ENCODE assay signal across 16 cellular contexts in genomic region chr6:138184230-138184629, GRCh38. TPM values are rescaled to one million over a fixed set of nuclear protein-coding genes. Genes with fewer than 3 reads are reported as not detected.
DNase-seq lines count a peak whose midpoint lies in the region; ATAC-seq and TF ChIP-seq lines count a peak whose summit lies in the region.
"Had no signal": no experiment of that assay in that cellular context is flagged by ENCODE, and none has a peak within 500 bp of the region (broad histone marks: within the 10 kb centered on the region; RNA-seq: fewer than 3 reads in every experiment).

No MANE protein-coding gene starts in this region.

- TF ChIP-seq POLR2A in esophagus muscularis mucosa (IDR thresholded peaks at IDR 0.05; ENCODE audit: low read depth) (no peak), stomach (IDR thresholded peaks at IDR 0.05) (no peak)

- H3K27ac ChIP-seq in 22Rv1 (peak overlapping the region; percentile 0; the same call in 1 of the 2 replicates), caudate nucleus (ENCODE audit: low read depth, low read length) (peak overlapping the region; percentile 82), esophagus muscularis mucosa (replicated peaks in 1 of 4) (no peak overlapping the region), substantia nigra (ENCODE audit: low read depth, low read length, poor library complexity, severe bottlenecking) (peak overlapping the region; percentile 96), stomach (no peak overlapping the region)
- H3K27ac ChIP-seq: BLaER1 treated with 17β-estradiol and CSF1 and Interleukin-3, amounts not matched to agents 10 nM and 100 nM had no signal

- TF ChIP-seq CTCF in 22Rv1 (IDR thresholded peaks at IDR 0.05) (no peak), esophagus muscularis mucosa (IDR thresholded peaks at IDR 0.05) (no peak), stomach (IDR thresholded peaks at IDR 0.05) (no peak)

- intact Hi-C loops in esophagus muscularis mucosa (cut with DNase I), result no loop called here
- intact Hi-C loops in stomach (cut with DNase I; ENCODE audit: low total_unique reads), result no loop called here

- DNase-seq in caudate nucleus (lab: John Stamatoyannopoulos, UW) (no peak), esophagus muscularis mucosa (ENCODE audit: extremely low spot score) (peak; percentile 42), substantia nigra (lab: John Stamatoyannopoulos, UW) (no peak), stomach (no peak)
- no peak for DNase-seq in activated CD4-positive, alpha-beta T cell treated with anti-CD3 and anti-CD28 coated beads for 1 hour
- DNase-seq: ACHN; CD4-positive, CD25-positive, alpha-beta regulatory T cell; DMS53; GF-D8; HCEC 1CT; HFFc6 had no signal

- H3K4me3 ChIP-seq in esophagus muscularis mucosa, result no peak overlapping the region
- H3K4me3 ChIP-seq in stomach, result no peak overlapping the region
- H3K4me3 ChIP-seq: BLaER1 treated with 17β-estradiol and CSF1 and Interleukin-3, amounts not matched to agents 10 nM and 100 nM had no signal

- no peaks in the 10 kb centered on the region for H3K27me3 ChIP-seq in esophagus muscularis mucosa
- no peaks in the 10 kb centered on the region for H3K27me3 ChIP-seq in stomach
- H3K27me3 ChIP-seq: BLaER1 treated with 17β-estradiol and CSF1 and Interleukin-3, amounts not matched to agents 10 nM and 100 nM had no signal

- H3K36me3 ChIP-seq in esophagus muscularis mucosa, result no peaks in the 10 kb centered on the region
- H3K36me3 ChIP-seq in stomach, result no peaks in the 10 kb centered on the region
- H3K36me3 ChIP-seq: BLaER1 treated with 17β-estradiol and CSF1 and Interleukin-3, amounts not matched to agents 10 nM and 100 nM had no signal

- no peak for ATAC-seq in HG02678 (IDR thresholded peaks at IDR 0.05; ENCODE audit: unreplicated experiment)

- H3K9me3 ChIP-seq in esophagus muscularis mucosa (peaks cover 0 to 2% (median 0%) of the 10 kb centered on the region in 4 donors), stomach (no peaks in the 10 kb centered on the region)

- 87% methylated on average over 3 of the region's 3 CpGs for WGBS in esophagus muscularis mucosa
- WGBS in stomach, 5 donors, result 61 to 85% (median 79%) methylated on average over 3 of the region's 3 CpGs

- TF ChIP-seq EP300 in esophagus muscularis mucosa (IDR thresholded peaks at IDR 0.05) (no peak), stomach (IDR thresholded peaks at IDR 0.05) (no peak)

- H3K4me1 ChIP-seq in esophagus muscularis mucosa (no peaks in the 10 kb centered on the region), stomach (peaks cover 10 to 26% (median 17%) of the 10 kb centered on the region in 4 donors)
- H3K4me1 ChIP-seq: BLaER1 treated with 17β-estradiol and CSF1 and Interleukin-3, amounts not matched to agents 10 nM and 100 nM had no signal

RNA-seq across cellular contexts. Expression of gene ARFGEF3, which starts 22.5 kb away (rescaled TPM):
- total RNA-seq in esophagus muscularis mucosa, result 1 to 10 TPM; 1.2 to 3.3 (median 2.2) TPM
- total RNA-seq in stomach, result 10 to 100 TPM; 13.0 to 44.6 (median 32.1) TPM
- polyA plus RNA-seq in stomach, result 1 to 10 TPM; 3.2 to 5.2 (median 4.3) TPM
- total RNA-seq: CD4-positive, CD25-positive, alpha-beta regulatory T cell had no signal
- polyA plus RNA-seq: CD4-positive, CD25-positive, alpha-beta regulatory T cell had no signal

RNA-seq across cellular contexts. Expression of gene PBOV1, which starts 34.1 kb away (rescaled TPM):
- total RNA-seq in esophagus muscularis mucosa, result not detected
- total RNA-seq in stomach, result not detected
- polyA plus RNA-seq in stomach, result not detected
- total RNA-seq: A172; CD4-positive, CD25-positive, alpha-beta regulatory T cell; H4; HFFc6 had no signal
- polyA plus RNA-seq: CD4-positive, CD25-positive, alpha-beta regulatory T cell had no signal

Comparison
In these comparisons a context has a peak if more than half of its experiments do, and no peak if none do; other contexts are left out.
1. H3K27ac ChIP-seq: peak in 22Rv1 (single experiment), caudate nucleus (single experiment) and substantia nigra (single experiment); none in esophagus muscularis mucosa (0 of 4) and stomach (0 of 5).